In the genomic region with DNA sequence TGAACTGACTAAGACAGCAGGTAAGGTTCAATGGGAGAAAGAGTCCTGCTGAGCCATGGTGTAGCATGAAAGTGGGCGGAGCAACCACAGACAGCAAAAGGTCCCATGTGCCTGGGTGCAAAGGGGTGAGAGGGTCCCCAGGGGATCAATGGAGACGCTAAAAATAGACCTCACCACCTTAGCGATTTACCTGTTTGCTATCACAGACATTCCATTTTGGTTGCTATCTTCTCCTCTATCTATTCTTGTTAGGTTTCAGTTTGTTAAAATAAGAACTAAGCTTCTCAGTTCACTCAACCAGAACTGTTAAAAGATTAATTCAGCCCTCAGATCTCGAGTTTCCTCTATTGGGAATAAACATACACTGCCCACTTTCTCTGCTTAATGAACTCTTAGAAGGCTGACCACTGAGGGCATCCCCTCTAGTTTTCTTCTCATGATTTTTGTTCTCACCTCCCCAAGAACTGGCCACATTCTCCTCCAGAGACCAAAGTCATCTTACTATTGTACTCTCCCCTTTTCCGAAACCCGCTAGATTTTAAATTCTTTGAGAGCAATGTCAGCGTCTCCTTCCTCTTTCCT, we compare ENCODE assay signal across 12 cellular contexts.
DNase-seq lines count a peak whose midpoint lies in the region; ATAC-seq and FAIRE-seq lines count a peak whose summit lies in the region.
"Had no signal": no experiment of that assay in that cellular context is flagged by ENCODE, and none has a peak within 500 bp of the region (broad histone marks: within the 10 kb centered on the region; RNA-seq: fewer than 3 reads in every experiment).

No MANE protein-coding gene starts in this region.

- no peaks in the 10 kb centered on the region for H3K36me3 Mint-ChIP-seq in stimulated activated naive B cell treated with anti-CD40 and anti-IgM and Interleukin-4, amounts not matched to agents 10 μg/mL and 1 μg/mL and 100 μg/mL, for 72 hours
- H3K36me3 Mint-ChIP-seq: activated naive CD8-positive, alpha-beta T cell treated with anti-CD3 and anti-CD28 coated beads, Interleukin-2, amount 10 ng/mL, durations not matched to agents 7 days and 5 days had no signal

- H3K9me3 Mint-ChIP-seq in stimulated activated naive B cell treated with anti-CD40 and anti-IgM and Interleukin-4, amounts not matched to agents 10 μg/mL and 1 μg/mL and 100 μg/mL, for 72 hours = peaks cover 0 to 3% of the 10 kb centered on the region in 2 donors
- H3K9me3 Mint-ChIP-seq: activated naive CD8-positive, alpha-beta T cell treated with anti-CD3 and anti-CD28 coated beads, Interleukin-2, amount 10 ng/mL, durations not matched to agents 7 days and 5 days had no signal

- H3K4me3 Mint-ChIP-seq in stimulated activated naive B cell treated with anti-CD40 and anti-IgM and Interleukin-4, amounts not matched to agents 10 μg/mL and 1 μg/mL and 100 μg/mL, for 72 hours = peak overlapping the region; percentile 29 to 34
- H3K4me3 Mint-ChIP-seq: activated naive CD8-positive, alpha-beta T cell treated with anti-CD3 and anti-CD28 coated beads, Interleukin-2, amount 10 ng/mL, durations not matched to agents 7 days and 5 days had no signal

- no peaks in the 10 kb centered on the region for H3K36me3 ChIP-seq in small intestine (ENCODE audit: control insufficient read depth in 2 of 2, insufficient read depth in 2 of 2, low read length in 2 of 2)
- H3K36me3 ChIP-seq: right lobe of liver had no signal

- no peak overlapping the region for H3K27ac ChIP-seq in small intestine (ENCODE audit: low read depth in 1 of 2, low read length in 1 of 2)
- H3K27ac ChIP-seq: 22Rv1, right lobe of liver had no signal

- peaks cover 13 to 25% of the 10 kb centered on the region in 2 donors for H3K4me1 Mint-ChIP-seq in stimulated activated naive B cell treated with anti-CD40 and anti-IgM and Interleukin-4, amounts not matched to agents 10 μg/mL and 1 μg/mL and 100 μg/mL, for 72 hours
- H3K4me1 Mint-ChIP-seq: activated naive CD8-positive, alpha-beta T cell treated with anti-CD3 and anti-CD28 coated beads, Interleukin-2, amount 10 ng/mL, durations not matched to agents 7 days and 5 days had no signal

- no peaks in the 10 kb centered on the region for H3K9me3 ChIP-seq in small intestine (ENCODE audit: control insufficient read depth, low read depth)
- H3K9me3 ChIP-seq: right lobe of liver had no signal

- no peak overlapping the region for H3K4me3 ChIP-seq in small intestine (ENCODE audit: low read depth in 1 of 2, low read length in 2 of 2)
- H3K4me3 ChIP-seq: right lobe of liver had no signal

- peak; percentile 17 for DNase-seq in NOMO-1 treated with DMSO at 0.1 percent for 48 hours (lab: John Stamatoyannopoulos, UW; ENCODE audit: unreplicated experiment)
- DNase-seq in NOMO-1 treated with dmso at 0.1 percent for 144 hours (lab: John Stamatoyannopoulos, UW; ENCODE audit: unreplicated experiment) = no peak
- peak; percentile 45 for DNase-seq in stimulated activated naive B cell treated with anti-CD40 and anti-IgM and Interleukin-4, amounts not matched to agents 10 μg/mL and 1 μg/mL and 100 μg/mL, for 72 hours
- no peak for DNase-seq in NK-92 (lab: John Stamatoyannopoulos, UW; ENCODE audit: unreplicated experiment)
- DNase-seq in hypothalamus (lab: John Stamatoyannopoulos, UW) = no peak
- no peak for DNase-seq in small intestine
- DNase-seq: activated naive CD8-positive, alpha-beta T cell treated with anti-CD3 and anti-CD28 coated beads, Interleukin-2, amount 10 ng/mL, durations not matched to agents 7 days and 5 days; NCI-H226; right lobe of liver had no signal

- no peaks in the 10 kb centered on the region for H3K4me1 ChIP-seq in small intestine (ENCODE audit: control insufficient read depth in 2 of 2, insufficient read depth in 1 of 2, low read depth in 1 of 2, low read length in 1 of 2)
- H3K4me1 ChIP-seq: right lobe of liver had no signal

- H3K27me3 ChIP-seq in small intestine (ENCODE audit: control insufficient read depth in 2 of 2, insufficient read depth in 2 of 2, low read length in 2 of 2) = no peaks in the 10 kb centered on the region
- H3K27me3 ChIP-seq: right lobe of liver had no signal

- 71 to 75% (median 72%) methylated on average over 7 of the region's 7 CpGs for WGBS in small intestine, 3 donors

- FAIRE-seq in small intestine (lab: Jason Lieb, UNC) = no peak

- H3K27me3 Mint-ChIP-seq in stimulated activated naive B cell treated with anti-CD40 and anti-IgM and Interleukin-4, amounts not matched to agents 10 μg/mL and 1 μg/mL and 100 μg/mL, for 72 hours = peaks cover 4 to 14% of the 10 kb centered on the region in 2 donors
- H3K27me3 Mint-ChIP-seq: activated naive CD8-positive, alpha-beta T cell treated with anti-CD3 and anti-CD28 coated beads, Interleukin-2, amount 10 ng/mL, durations not matched to agents 7 days and 5 days had no signal

- H3K27ac Mint-ChIP-seq in stimulated activated naive B cell treated with anti-CD40 and anti-IgM and Interleukin-4, amounts not matched to agents 10 μg/mL and 1 μg/mL and 100 μg/mL, for 72 hours = no peak overlapping the region
- H3K27ac Mint-ChIP-seq: activated naive CD8-positive, alpha-beta T cell treated with anti-CD3 and anti-CD28 coated beads, Interleukin-2, amount 10 ng/mL, durations not matched to agents 7 days and 5 days had no signal

- ATAC-seq in GM21737 (IDR thresholded peaks at IDR 0.05; ENCODE audit: unreplicated experiment) (peak; percentile 83), HG03175 (IDR thresholded peaks at IDR 0.05; ENCODE audit: unreplicated experiment) (peak; percentile 82)
- peak; percentile 88 to 92 for ATAC-seq in stimulated activated naive B cell treated with anti-CD40 and anti-IgM and Interleukin-4, amounts not matched to agents 10 μg/mL and 1 μg/mL and 100 μg/mL, for 72 hours (replicated peaks)
- ATAC-seq: right lobe of liver had no signal

Comparison
In these comparisons a context has a peak if more than half of its experiments do, and no peak if none do; other contexts are left out.
1. DNase-seq: peak in NOMO-1 treated with DMSO at 0.1 percent for 48 hours (single experiment) and stimulated activated naive B cell treated with anti-CD40 and anti-IgM and Interleukin-4, amounts not matched to agents 10 μg/mL and 1 μg/mL and 100 μg/mL, for 72 hours (single experiment); none in NOMO-1 treated with dmso at 0.1 percent for 144 hours (single experiment), NK-92 (single experiment), hypothalamus (0 of 51) and small intestine (single experiment).
2. Peak in every context shown above with its lines, with median percentiles within 50 percentile points of each other: ATAC-seq.